In genomic region chr17:81082177-81083073, GRCh38 we compare ENCODE assay signal across 16 cellular contexts. TPM values are rescaled to one million over a fixed set of nuclear protein-coding genes. Genes with fewer than 3 reads are reported as not detected.
A peak's percentile ranks its signal among the peaks of the same experiment; 100 is the strongest.
DNase-seq lines count a peak whose midpoint lies in the region; ATAC-seq and TF ChIP-seq lines count a peak whose summit lies in the region.
"Had no signal": no experiment of that assay in that cellular context is flagged by ENCODE, and none has a peak within 500 bp of the region (broad histone marks: within the 10 kb centered on the region; RNA-seq: fewer than 3 reads in every experiment).

No MANE protein-coding gene starts in this region.

- H3K27ac ChIP-seq in body of pancreas (peak overlapping the region; percentile 41 to 67 (median 59)), temporal lobe (ENCODE audit: low read depth, low read length) (peak overlapping the region; percentile 56)
- H3K27ac ChIP-seq: HL-60 had no signal

- TF ChIP-seq POLR2A in body of pancreas (IDR thresholded peaks at IDR 0.05), result no peak

- peaks cover 28% of the 10 kb centered on the region for H3K4me1 ChIP-seq in body of pancreas

- H3K9me3 ChIP-seq in body of pancreas, result no peaks in the 10 kb centered on the region

- intact Hi-C loops in body of pancreas (cut with DNase I) (no loop called here), Right ventricle myocardium superior (cut with DNase I) (no loop called here)

- 90 to 91% methylated on average over 7 to 33 of the region's 33 CpGs for WGBS in body of pancreas, 2 donors

- no peaks in the 10 kb centered on the region for H3K27me3 ChIP-seq in body of pancreas

- ATAC-seq in body of pancreas, result no peak
- ATAC-seq in Right ventricle myocardium superior (ENCODE audit: poor library complexity), result peak; percentile 79
- ATAC-seq: GM23338; stimulated activated naive B cell treated with anti-CD40 and anti-IgM and Interleukin-4, amounts not matched to agents 10 μg/mL and 1 μg/mL and 100 μg/mL, for 72 hours had no signal

- H3K4me3 ChIP-seq in body of pancreas, result no peak overlapping the region
- H3K4me3 ChIP-seq: coronary artery, GM23338 had no signal

- DNase-seq in body of pancreas (peak in 3 of 4 donors; percentile 37 to 63 (median 44)), Right ventricle myocardium superior (peak; percentile 73), myocyte (ENCODE audit: low read depth) (peak; percentile 73), superior temporal gyrus (ENCODE audit: extremely low spot score) (no peak), COR-L47 (lab: John Stamatoyannopoulos, UW) (no peak), NOMO-1 treated with dmso at 0.1 percent for 144 hours (lab: John Stamatoyannopoulos, UW; ENCODE audit: unreplicated experiment) (no peak)
- DNase-seq in activated CD8-positive, alpha-beta memory T cell treated with anti-CD3 and anti-CD28 coated beads for 24 hours, result no peak
- DNase-seq: activated naive CD4-positive, alpha-beta T cell treated with anti-CD3 and anti-CD28 coated beads, Interleukin-2, amount 10 ng/mL, durations not matched to agents 7 days and 5 days; NCI-H187 treated with DMSO at 0.1 percent for 48 hours; NCI-H748 treated with DMSO at 0.1 percent for 48 hours; stimulated activated CD4-positive, alpha-beta T cell treated with anti-CD3 and anti-CD28 coated beads, Interleukin-2, amount 100 ng/mL, for 48 hours; stimulated activated naive B cell treated with anti-CD40 and anti-IgM and Interleukin-4, amounts not matched to agents 10 μg/mL and 1 μg/mL and 100 μg/mL, for 72 hours had no signal

- TF ChIP-seq CTCF in body of pancreas (IDR thresholded peaks at IDR 0.05), result no peak

- no peaks in the 10 kb centered on the region for H3K36me3 ChIP-seq in body of pancreas (replicated peaks in 1 of 2; ENCODE audit: insufficient read depth in 1 of 2, low read depth in 2 of 2)

RNA-seq across cellular contexts. Expression of gene BAIAP2, which starts 47.5 kb away (rescaled TPM):
- total RNA-seq in body of pancreas, result 10 to 100 TPM in 1 of 2 donors, 1 to 10 TPM in 1; 8.0 to 11.5 TPM
- 34.7 TPM for total RNA-seq in Right ventricle myocardium superior
- 27.4 and 41.1 TPM in 2 replicates for total RNA-seq in myocyte
- 102 TPM for polyA plus RNA-seq in myocyte (2012)
- 20.2 TPM for total RNA-seq in temporal lobe

Comparison
In these comparisons a context has a peak if more than half of its experiments do, and no peak if none do; other contexts are left out.
1. DNase-seq: peak in body of pancreas (3 of 4), Right ventricle myocardium superior (single experiment) and myocyte (single experiment); none in superior temporal gyrus (single experiment), activated CD8-positive, alpha-beta memory T cell treated with anti-CD3 and anti-CD28 coated beads for 24 hours (single experiment), COR-L47 (single experiment) and NOMO-1 treated with dmso at 0.1 percent for 144 hours (single experiment).